Comparison of ENCODE assay signal across 21 cellular contexts in the genomic region with DNA sequence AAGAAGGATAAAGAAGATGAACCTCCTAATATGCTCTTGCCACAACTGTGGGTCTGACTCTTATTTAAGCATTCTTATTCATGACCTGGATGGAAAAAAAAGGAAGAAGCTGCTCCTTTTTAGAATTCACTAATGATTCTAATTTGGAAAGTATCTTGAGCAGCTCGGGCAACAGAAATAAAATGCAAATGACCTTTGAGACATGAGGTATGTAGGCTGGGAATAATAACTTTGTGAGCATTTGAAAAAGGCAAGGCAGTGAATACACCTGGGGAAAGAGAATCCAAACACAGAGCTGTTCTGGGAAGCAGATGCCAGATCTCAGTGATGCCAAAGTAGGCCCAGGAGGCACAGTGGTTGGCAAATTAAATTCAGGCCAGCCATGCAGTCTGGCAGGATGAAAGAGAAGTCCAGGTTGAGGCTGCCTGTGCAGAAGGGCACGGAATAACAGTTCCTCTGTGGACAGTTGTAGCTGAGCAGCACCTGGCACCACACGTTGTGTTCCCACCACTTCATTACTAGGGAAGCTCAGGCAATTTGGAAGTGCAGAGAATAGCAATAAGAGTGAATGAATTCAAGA.
DNase-seq lines count a peak whose midpoint lies in the region.
"Had no signal": no experiment of that assay in that cellular context is flagged by ENCODE, and none has a peak within 500 bp of the region (broad histone marks: within the 10 kb centered on the region; RNA-seq: fewer than 3 reads in every experiment).

No MANE protein-coding gene starts in this region.

- H3K79me2 ChIP-seq in Karpas-422 (ENCODE audit: low read length): no peaks in the 10 kb centered on the region

- peak; percentile 52 for DNase-seq in Karpas-422
- peak; percentile 33 to 70 for DNase-seq in NCI-H526 (lab: John Stamatoyannopoulos, UW)
- peak; percentile 60 for DNase-seq in cerebellum (ENCODE audit: low spot score)
- DNase-seq in occipital lobe (lab: John Stamatoyannopoulos, UW): peak; percentile 8
- no peak for DNase-seq in iPS-NIHi7 (ENCODE audit: extremely low spot score)
- DNase-seq in activated CD4-positive, alpha-beta T cell treated with anti-CD3 and anti-CD28 coated beads, Interleukin-2, amount 50 U/mL, for 1 hour: no peak
- no peak for DNase-seq in T-helper 2 cell treated with Interferon-gamma antibody and Interleukin-4, amounts not matched to agents 5 μg/mL and 100 μg/mL, for 36 hours (ENCODE audit: low spot score)
- DNase-seq: ACHN, DND-41, GM23248, HCEC 1CT, Kasumi-1, MG63, NCI-H1048, NCI-H146, NCI-H2081, NCI-H774, RPMI8226, SHP77 treated with DMSO at 0.1 percent for 48 hours had no signal

- no peak overlapping the region for H3K27ac Mint-ChIP-seq in T-helper 2 cell treated with Interferon-gamma antibody and Interleukin-4, amounts not matched to agents 5 μg/mL and 100 μg/mL, for 36 hours
- H3K27ac Mint-ChIP-seq: IgD-negative memory B cell had no signal

- H3K27me3 ChIP-seq in Karpas-422 (ENCODE audit: low read length): no peaks in the 10 kb centered on the region
- H3K27me3 ChIP-seq: MG63 had no signal

- peaks cover 22% of the 10 kb centered on the region for H3K4me1 ChIP-seq in Karpas-422 (ENCODE audit: low read length)

- H3K27me3 Mint-ChIP-seq in T-helper 2 cell treated with Interferon-gamma antibody and Interleukin-4, amounts not matched to agents 5 μg/mL and 100 μg/mL, for 36 hours (ENCODE audit: low read depth): no peaks in the 10 kb centered on the region
- H3K27me3 Mint-ChIP-seq: IgD-negative memory B cell had no signal

- H3K4me1 Mint-ChIP-seq in T-helper 2 cell treated with Interferon-gamma antibody and Interleukin-4, amounts not matched to agents 5 μg/mL and 100 μg/mL, for 36 hours (ENCODE audit: low read depth): no peaks in the 10 kb centered on the region
- H3K4me1 Mint-ChIP-seq: IgD-negative memory B cell had no signal

- H3K27ac ChIP-seq in Karpas-422 (ENCODE audit: low read length): no peak overlapping the region
- H3K27ac ChIP-seq: C4-2B, GM23248 had no signal

- peak overlapping the region; percentile 20; the same call in 1 of the 2 replicates for H3K4me3 ChIP-seq in Karpas-422 (ENCODE audit: low read length)
- H3K4me3 ChIP-seq: GM23248, MG63 had no signal

- no peaks in the 10 kb centered on the region for H3K9me3 Mint-ChIP-seq in T-helper 2 cell treated with Interferon-gamma antibody and Interleukin-4, amounts not matched to agents 5 μg/mL and 100 μg/mL, for 36 hours

- no peak overlapping the region; the same call in 1 of the 2 replicates for H2AFZ ChIP-seq in Karpas-422 (ENCODE audit: low read length)
- H2AFZ ChIP-seq: GM23248 had no signal

- no peak overlapping the region for H3K4me3 Mint-ChIP-seq in T-helper 2 cell treated with Interferon-gamma antibody and Interleukin-4, amounts not matched to agents 5 μg/mL and 100 μg/mL, for 36 hours
- H3K4me3 Mint-ChIP-seq: IgD-negative memory B cell had no signal

- H3K4me2 ChIP-seq in Karpas-422 (ENCODE audit: low read depth, low read length, poor library complexity, severe bottlenecking): peak overlapping the region; percentile 53

- H4K20me1 ChIP-seq in Karpas-422 (ENCODE audit: insufficient read depth, low read depth, low read length): no peaks in the 10 kb centered on the region

- H3K9me2 ChIP-seq in Karpas-422 (replicated peaks; ENCODE audit: insufficient read depth, low read length): no peaks in the 10 kb centered on the region

- H3K36me3 Mint-ChIP-seq in T-helper 2 cell treated with Interferon-gamma antibody and Interleukin-4, amounts not matched to agents 5 μg/mL and 100 μg/mL, for 36 hours (ENCODE audit: low read depth): no peaks in the 10 kb centered on the region

- H3K9ac ChIP-seq in Karpas-422 (ENCODE audit: low read length): 0 out of 2 replicates have a peak overlapping the region, but pooled peaks have one; percentile 22
- H3K9ac ChIP-seq: GM23248 had no signal

- H3K9me3 ChIP-seq in Karpas-422 (ENCODE audit: low read length): no peaks in the 10 kb centered on the region
- H3K9me3 ChIP-seq: MG63 had no signal

- H3K36me3 ChIP-seq in Karpas-422 (ENCODE audit: insufficient read depth, low read length): no peaks in the 10 kb centered on the region
- H3K36me3 ChIP-seq: MG63 had no signal

Comparison
In these comparisons a context has a peak if more than half of its experiments do, and no peak if none do; other contexts are left out.
1. DNase-seq: peak in Karpas-422 (single experiment), NCI-H526 (2 of 2), cerebellum (single experiment) and occipital lobe (single experiment); none in iPS-NIHi7 (single experiment), activated CD4-positive, alpha-beta T cell treated with anti-CD3 and anti-CD28 coated beads, Interleukin-2, amount 50 U/mL, for 1 hour (single experiment) and T-helper 2 cell treated with Interferon-gamma antibody and Interleukin-4, amounts not matched to agents 5 μg/mL and 100 μg/mL, for 36 hours (single experiment).